ENCODE assay signal across 8 cellular contexts in genomic region chr7:142854505-142855400, GRCh38. TPM values are rescaled to one million over a fixed set of nuclear protein-coding genes. Genes with fewer than 3 reads are reported as not detected.
DNase-seq lines count a peak whose midpoint lies in the region.

Gene EPHB6, plus strand, starts transcription at chr7:142855076. Its CDS starts 8,152 bp downstream, at chr7:142863228.

- no peaks in the 10 kb centered on the region for H3K9me3 ChIP-seq in MG63

- DNase-seq in GM04504 (ENCODE audit: low read depth) (peak; percentile 6), HCEC 1CT (peak; percentile 25), MG63 (peak; percentile 68), cerebellum (ENCODE audit: low spot score) (peak; percentile 27), kidney glomerular epithelial cell (lab: John Stamatoyannopoulos, UW) (peak; percentile 40), NCI-H187 treated with DMSO at 0.1 percent for 48 hours (lab: John Stamatoyannopoulos, UW) (no peak)
- DNase-seq in activated CD4-positive, CD25-positive, alpha-beta regulatory T cell (lab: John Stamatoyannopoulos, UW), result peak in 3 of 4 experiments; percentile 22 to 37 (median 31)
- DNase-seq in stimulated activated CD4-positive, alpha-beta T cell treated with anti-CD3 and anti-CD28 coated beads, Interleukin-15, amount 100 ng/mL, for 48 hours (ENCODE audit: low read depth in 2 of 2), result peak; percentile 20 to 43

- peaks cover 4% of the 10 kb centered on the region; the same call in 1 of the 2 replicates for H3K27me3 ChIP-seq in MG63

- H3K4me3 ChIP-seq in MG63, result peak within 1 kb of the TSS; percentile 50

- no peaks in the 10 kb centered on the region for H3K36me3 ChIP-seq in MG63

RNA-seq across cellular contexts. Expression of gene EPHB6, which starts in this region (rescaled TPM):
- total RNA-seq in MG63 (2014; rRNA removed; shearing (Covaris generic); ENCODE audit: low replicate concordance), result 0.96 and 3.6 TPM in 2 replicates
- total RNA-seq in cerebellum, result 11.7 TPM
